In genomic region chr13:106178816-106179215, GRCh38 we compare ENCODE assay signal across 29 cellular contexts.
"Had no signal": no experiment of that assay in that cellular context is flagged by ENCODE, and none has a peak within 500 bp of the region (broad histone marks: within the 10 kb centered on the region; RNA-seq: fewer than 3 reads in every experiment).

No MANE protein-coding gene starts in this region.

- H3K27ac ChIP-seq: adrenal gland, SK-N-MC, WERI-Rb-1 had no signal

- H3K4me3 ChIP-seq: adrenal gland, SK-N-MC had no signal

- H3K4me1 ChIP-seq: adrenal gland had no signal

- H3K36me3 ChIP-seq: adrenal gland, WERI-Rb-1 had no signal

- DNase-seq: activated CD4-positive, alpha-beta memory T cell treated with anti-CD3 and anti-CD28 coated beads, Interleukin-2, amount 10 ng/mL, durations not matched to agents 7 days and 5 days; activated CD4-positive, alpha-beta T cell treated with anti-CD3 and anti-CD28 coated beads for 36 hours; activated CD4-positive, alpha-beta T cell treated with anti-CD3 and anti-CD28 coated beads, Interleukin-2, amount 50 U/mL, for 1 hour; activated gamma-delta T cell treated with Interleukin-2 at 50 U/mL for 16 hours; activated naive CD4-positive, alpha-beta T cell treated with anti-CD3 and anti-CD28 coated beads, Interleukin-2, amount 10 ng/mL, durations not matched to agents 7 days and 5 days; activated naive CD8-positive, alpha-beta T cell treated with anti-CD3 and anti-CD28 coated beads for 36 hours; activated T-cell treated with anti-CD3 and anti-CD28 coated beads for 4 hours; activated T-cell treated with anti-CD3 and anti-CD28 coated beads, Interleukin-2, amount 50 U/mL, for 48 hours; adrenal gland; aorta; Karpas-422; MV-4-11; NCI-H1092 treated with DMSO at 0.1 percent for 48 hours; NCI-H1417 treated with DMSO at 0.1 percent for 48 hours; NCI-H1694; NCI-H2029; NCI-H2107; NCI-H2171 treated with DMSO at 0.1 percent for 48 hours; NCI-H345; NCI-H510A; NCI-H526 treated with DMSO at 0.1 percent for 48 hours; NCI-H82; RPMI8226; T-helper 1 cell; WERI-Rb-1 had no signal

- H3K9me3 ChIP-seq: adrenal gland had no signal

- ATAC-seq: activated CD4-positive, alpha-beta T cell treated with anti-CD3 and anti-CD28 coated beads for 36 hours; activated T-helper 17 cell treated with anti-CD3 and anti-CD28 coated beads, Interleukin-2, amount 50 U/mL, for 72 hours; Right ventricle myocardium inferior had no signal

- H3K27me3 ChIP-seq: adrenal gland had no signal

- FAIRE-seq: bronchial epithelial cell had no signal
